38 cellular contexts compared by ENCODE assay signal in genomic region chr19:443005-443404, GRCh38. TPM values are rescaled to one million over a fixed set of nuclear protein-coding genes. Genes with fewer than 3 reads are reported as not detected.
"Had no signal": no experiment of that assay in that cellular context is flagged by ENCODE, and none has a peak within 500 bp of the region (broad histone marks: within the 10 kb centered on the region; RNA-seq: fewer than 3 reads in every experiment).

No MANE protein-coding gene starts in this region.

- H3K36me3 ChIP-seq: MG63 had no signal

- H3K4me3 ChIP-seq: MG63 had no signal

- H3K9me3 ChIP-seq: MG63 had no signal

- H3K27me3 ChIP-seq: MG63 had no signal

- DNase-seq: Karpas-422, Kasumi-1, MG63, MM.1S, MV-4-11, NCI-H1048, NCI-H1092, NCI-H1092 treated with DMSO at 0.1 percent for 48 hours, NCI-H1105, NCI-H1105 treated with DMSO at 0.1 percent for 48 hours, NCI-H1417, NCI-H1417 treated with DMSO at 0.1 percent for 48 hours, NCI-H1436, NCI-H1436 treated with DMSO at 0.1 percent for 48 hours, NCI-H146, NCI-H1694, NCI-H1694 treated with DMSO at 0.1 percent for 48 hours, NCI-H187, NCI-H187 treated with DMSO at 0.1 percent for 48 hours, NCI-H1930, NCI-H2029, NCI-H2029 treated with DMSO at 0.1 percent for 48 hours, NCI-H2081, NCI-H2081 treated with DMSO at 0.1 percent for 48 hours, NCI-H2107, NCI-H2171, NCI-H2171 treated with DMSO at 0.1 percent for 48 hours, NCI-H2227 treated with DMSO at 0.1 percent for 48 hours, NCI-H226, NCI-H345, NCI-H446, NCI-H446 treated with DMSO at 0.1 percent for 48 hours, NCI-H510A, NCI-H510A treated with DMSO at 0.1 percent for 48 hours, NCI-H524, NCI-H524 treated with DMSO at 0.1 percent for 48 hours had no signal

RNA-seq across cellular contexts. Expression of gene C2CD4C, which starts 34.1 kb away (rescaled TPM):
- total RNA-seq: M059J had no signal

RNA-seq across cellular contexts. Expression of gene MADCAM1, which starts 53.3 kb away (rescaled TPM):
- total RNA-seq: M059J, NCI-H460 had no signal
